ENCODE assay signal across 9 cellular contexts in the genomic region with DNA sequence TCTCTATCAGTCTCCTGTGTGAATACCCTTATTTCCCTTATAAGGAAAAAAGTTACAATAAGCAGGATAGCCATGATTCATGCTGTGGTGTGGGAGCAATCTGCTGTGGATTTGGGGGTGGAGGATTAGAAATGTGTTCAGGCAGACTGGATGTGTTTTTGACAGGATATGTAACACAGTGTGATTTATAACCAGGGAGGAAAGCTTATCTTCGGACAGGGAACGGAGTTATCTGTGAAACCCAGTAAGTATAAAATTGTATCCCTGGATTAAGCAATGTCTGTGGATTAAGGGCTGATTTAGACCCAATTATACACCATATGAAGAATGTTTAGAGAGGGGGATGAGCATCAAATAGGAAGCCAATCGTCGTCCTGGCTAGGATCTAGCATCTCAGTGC.
DNase-seq lines count a peak whose midpoint lies in the region; ATAC-seq, FAIRE-seq and TF ChIP-seq lines count a peak whose summit lies in the region.
"Had no signal": no experiment of that assay in that cellular context is flagged by ENCODE, and none has a peak within 500 bp of the region (broad histone marks: within the 10 kb centered on the region; RNA-seq: fewer than 3 reads in every experiment).

No MANE protein-coding gene starts in this region.

- DNase-seq in ELR (ENCODE audit: low read depth) (peak; percentile 26), bronchial epithelial cell (ENCODE audit: low read depth) (peak; percentile 81), non-pigmented ciliary epithelial cell (ENCODE audit: low read depth) (peak; percentile 62), kidney (no peak), NCI-H345 treated with DMSO at 0.1 percent for 48 hours (lab: John Stamatoyannopoulos, UW; ENCODE audit: unreplicated experiment) (no peak), DMS53 treated with DMSO at 0.1 percent for 48 hours (lab: John Stamatoyannopoulos, UW; ENCODE audit: unreplicated experiment) (no peak)
- DNase-seq: NCI-H1105 treated with DMSO at 0.1 percent for 48 hours had no signal

- H3K27me3 ChIP-seq in OCI-LY1 (ENCODE audit: insufficient read depth, low read length) (no peaks in the 10 kb centered on the region), bronchial epithelial cell (ENCODE audit: control insufficient read depth, insufficient read depth, low read length) (no peaks in the 10 kb centered on the region)

- peaks cover 15% of the 10 kb centered on the region; the same call in 1 of the 2 replicates for H3K79me2 ChIP-seq in OCI-LY1 (ENCODE audit: insufficient read depth, low read length)

- H3K36me3 ChIP-seq in OCI-LY1 (ENCODE audit: insufficient read depth, low read length) (no peaks in the 10 kb centered on the region; the same call in 1 of the 2 replicates), bronchial epithelial cell (ENCODE audit: control insufficient read depth, insufficient read depth, low read length) (no peaks in the 10 kb centered on the region), kidney (ENCODE audit: control insufficient read depth in 1 of 2, insufficient read depth in 2 of 2, low read length in 2 of 2) (no peaks in the 10 kb centered on the region)

- TF ChIP-seq CTCF in OCI-LY1 (IDR thresholded peaks at IDR 0.05; ENCODE audit: low read length), result no peak
- no peak for TF ChIP-seq CTCF in bronchial epithelial cell (IDR thresholded peaks at IDR 0.05; ENCODE audit: insufficient read depth, low read length, severe bottlenecking)
- TF ChIP-seq CTCF in kidney (IDR thresholded peaks at IDR 0.05; ENCODE audit: borderline replicate concordance, extremely low read depth, insufficient read depth), result no peak

- no peak overlapping the region for H2AFZ ChIP-seq in OCI-LY1 (ENCODE audit: low read length)

- H3K27ac ChIP-seq in OCI-LY1 (ENCODE audit: low read depth, low read length, poor library complexity, severe bottlenecking) (peak overlapping the region; percentile 97), kidney (ENCODE audit: low read depth in 2 of 2, low read length in 2 of 2) (peak overlapping the region in 1 of 2 donors; percentile 75)

- ATAC-seq in GM18519 (IDR thresholded peaks at IDR 0.05; ENCODE audit: low FRiP score, unreplicated experiment), result no peak

- no peaks in the 10 kb centered on the region for H4K20me1 ChIP-seq in OCI-LY1 (ENCODE audit: insufficient read depth, low read length)

- peak overlapping the region; percentile 23 for H3K4me3 ChIP-seq in OCI-LY1 (ENCODE audit: low read depth, low read length, poor library complexity, severe bottlenecking)
- H3K4me3 ChIP-seq in bronchial epithelial cell (ENCODE audit: low read depth, low read length), result no peak overlapping the region
- no peak overlapping the region for H3K4me3 ChIP-seq in kidney (ENCODE audit: low read length in 2 of 2)

- FAIRE-seq in bronchial epithelial cell (lab: Jason Lieb, UNC) (no peak), kidney (lab: Jason Lieb, UNC) (no peak)

- H3K9me3 ChIP-seq in OCI-LY1 (ENCODE audit: low read length), result no peaks in the 10 kb centered on the region
- no peaks in the 10 kb centered on the region for H3K9me3 ChIP-seq in kidney (ENCODE audit: control insufficient read depth in 1 of 2, low read length in 2 of 2)

- peak overlapping the region; percentile 57 for H3K4me2 ChIP-seq in OCI-LY1 (ENCODE audit: low read length)

- H3K4me1 ChIP-seq in OCI-LY1 (ENCODE audit: insufficient read depth, low read length, severe bottlenecking) (peaks cover 100% of the 10 kb centered on the region), kidney (ENCODE audit: control insufficient read depth in 1 of 2, insufficient read depth in 1 of 2, low read depth in 1 of 2, low read length in 2 of 2) (peaks cover 21 to 41% of the 10 kb centered on the region in 2 donors)

- H3F3A ChIP-seq in OCI-LY1 (ENCODE audit: insufficient read depth, low read length), result peaks cover 7% of the 10 kb centered on the region; the same call in 1 of the 2 replicates

- H3K9me2 ChIP-seq in OCI-LY1 (ENCODE audit: low read depth, low read length), result no peaks in the 10 kb centered on the region

- intact Hi-C loops in kidney (cut with DNase I), result no loop called here

- H3K9ac ChIP-seq in OCI-LY1 (ENCODE audit: low read length) (peak overlapping the region; percentile 67), kidney (ENCODE audit: low read length in 2 of 2) (no peak overlapping the region)

Comparison
In these comparisons a context has a peak if more than half of its experiments do, and no peak if none do; other contexts are left out.
1. DNase-seq: peak in ELR (single experiment), bronchial epithelial cell (single experiment) and non-pigmented ciliary epithelial cell (single experiment); none in kidney (single experiment), NCI-H345 treated with DMSO at 0.1 percent for 48 hours (single experiment) and DMS53 treated with DMSO at 0.1 percent for 48 hours (single experiment).